1 cellular context compared by ENCODE assay signal in genomic region chr20:63653041-63653973, GRCh38.
TF ChIP-seq lines count a peak whose summit lies in the region.

TSS of gene STMN3 (minus strand) at chr20:63653424. CDS start at chr20:63653345, 79 bp downstream.

TF ChIP-seq in HepG2, 621 proteins besides CTCF, POLR2A, EP300 and RAD21 (continued from another document and continues in another):
- TF ChIP-seq SKIL (CRISPR knock-in tag; IDR thresholded peaks at IDR 0.05; ENCODE audit: borderline replicate concordance) (peak; percentile 90), AKNA (CRISPR knock-in tag; IDR thresholded peaks at IDR 0.05; ENCODE audit: borderline replicate concordance) (peak; percentile 95; the same call in 1 of the 2 replicates), CSRNP1 (CRISPR knock-in tag; IDR thresholded peaks at IDR 0.05) (peak; percentile 84), ZBTB20 (CRISPR knock-in tag; IDR thresholded peaks at IDR 0.05; ENCODE audit: borderline replicate concordance, low read depth) (peak; percentile 94; the same call in 1 of the 2 replicates), TCF7 (IDR thresholded peaks at IDR 0.05; ENCODE audit: low read depth) (peak; percentile 40; the same call in 1 of the 2 replicates), PPARG (CRISPR knock-in tag; conservative IDR thresholded peaks at IDR 0.05) (peak; percentile 81; the same call in 1 of the 2 replicates), MIER3 (CRISPR knock-in tag; IDR thresholded peaks at IDR 0.05; ENCODE audit: borderline replicate concordance) (peak; percentile 99), ZBTB4 (CRISPR knock-in tag; IDR thresholded peaks at IDR 0.05; ENCODE audit: borderline replicate concordance) (0 out of 2 replicates have a peak, but pooled peaks have one; percentile 26), CBX1 (IDR thresholded peaks at IDR 0.05; ENCODE audit: low read depth) (peak; percentile 53), MED1 (CRISPR knock-in tag; IDR thresholded peaks at IDR 0.05) (peak; percentile 89), AKAP8 (CRISPR knock-in tag; IDR thresholded peaks at IDR 0.05) (no peak), ZNF660 (CRISPR knock-in tag; IDR thresholded peaks at IDR 0.05; ENCODE audit: borderline replicate concordance, low read depth) (peak; percentile 96; the same call in 1 of the 2 replicates), MBD4 (IDR thresholded peaks at IDR 0.05; ENCODE audit: borderline replicate concordance, low read length) (no peak), ZNF773 (CRISPR knock-in tag; IDR thresholded peaks at IDR 0.05; ENCODE audit: borderline replicate concordance) (peak; percentile 99), TMF1 (CRISPR knock-in tag; IDR thresholded peaks at IDR 0.05; ENCODE audit: low read depth) (peak; percentile 99), TERF1 (CRISPR knock-in tag; IDR thresholded peaks at IDR 0.05) (peak; percentile 95), ZNF761 (CRISPR knock-in tag; conservative IDR thresholded peaks at IDR 0.05) (peak; percentile 95), ZNF225 (CRISPR knock-in tag; IDR thresholded peaks at IDR 0.05) (peak; percentile 95; the same call in 1 of the 2 replicates), ZNF747 (CRISPR knock-in tag; IDR thresholded peaks at IDR 0.05; ENCODE audit: borderline replicate concordance) (peak; percentile 92; the same call in 1 of the 2 replicates), ZNF710 (CRISPR knock-in tag; IDR thresholded peaks at IDR 0.05; ENCODE audit: borderline replicate concordance) (0 out of 2 replicates have a peak, but pooled peaks have one; percentile 41), SRSF9 (IDR thresholded peaks at IDR 0.05; ENCODE audit: borderline replicate concordance, insufficient read depth, low read depth, low read length, poor library complexity, severe bottlenecking) (no peak), RARG (CRISPR knock-in tag; IDR thresholded peaks at IDR 0.05; ENCODE audit: low read depth) (peak; percentile 76; the same call in 1 of the 2 replicates), HNF1B (CRISPR knock-in tag; IDR thresholded peaks at IDR 0.05) (peak; percentile 89), ZSCAN30 (CRISPR knock-in tag; IDR thresholded peaks at IDR 0.05) (peak; percentile 92), RCOR2 (CRISPR knock-in tag; IDR thresholded peaks at IDR 0.05) (peak; percentile 69; the same call in 1 of the 2 replicates), ARID4A (CRISPR knock-in tag; IDR thresholded peaks at IDR 0.05; ENCODE audit: borderline replicate concordance) (peak; percentile 95), GZF1 (CRISPR knock-in tag; IDR thresholded peaks at IDR 0.05) (peak; percentile 92), DMAP1 (CRISPR knock-in tag; IDR thresholded peaks at IDR 0.05) (peak; percentile 70; the same call in 1 of the 2 replicates), SUZ12 (IDR thresholded peaks at IDR 0.05; ENCODE audit: low read depth, low read length) (no peak; the same call in 1 of the 2 replicates), ZNF460 (CRISPR knock-in tag; IDR thresholded peaks at IDR 0.05; ENCODE audit: borderline replicate concordance) (no peak), GPN1 (CRISPR knock-in tag; IDR thresholded peaks at IDR 0.05; ENCODE audit: borderline replicate concordance) (peak; percentile 99), ZNF33B (CRISPR knock-in tag; IDR thresholded peaks at IDR 0.05) (no peak)
